In the genomic region with DNA sequence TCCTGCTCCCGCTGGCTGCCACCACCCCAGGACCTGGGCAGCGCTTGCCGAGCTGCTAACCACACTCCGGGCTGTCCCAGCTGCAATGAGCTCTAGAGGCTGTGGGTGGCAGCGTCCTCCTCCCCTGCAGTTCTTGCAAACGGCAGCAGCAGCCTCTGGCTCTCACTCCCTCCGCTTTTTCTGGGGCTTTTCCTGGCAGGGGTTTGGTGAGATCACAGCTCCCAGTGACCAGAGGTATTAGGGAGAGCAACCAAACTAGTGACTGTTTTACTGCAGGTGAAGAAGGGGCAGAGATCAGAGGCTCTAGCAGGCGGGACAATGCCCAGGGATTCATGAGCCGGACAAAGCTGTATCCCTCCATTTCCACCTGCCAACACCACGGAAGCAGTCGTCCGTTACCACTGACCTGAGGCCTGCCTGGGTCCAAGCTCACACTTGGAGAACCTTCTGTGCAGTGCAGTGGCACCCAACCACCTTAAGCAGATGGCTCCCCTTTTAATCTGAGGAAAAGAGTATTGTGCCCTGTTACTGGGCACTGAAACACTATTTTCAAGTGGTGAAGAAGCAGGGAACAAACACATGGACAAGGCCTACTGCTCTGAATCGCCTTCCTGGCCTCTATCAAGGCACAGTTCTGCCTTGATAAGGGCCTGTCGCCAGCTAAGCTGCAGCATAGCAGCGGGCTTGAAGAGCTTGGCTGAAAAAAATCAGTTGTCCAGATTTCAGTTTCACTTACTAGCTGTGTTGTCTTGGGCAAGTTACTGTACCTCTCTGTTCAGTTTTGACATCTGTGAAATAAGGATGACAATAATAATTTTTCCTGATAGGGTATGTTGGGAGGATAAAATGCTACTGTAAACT, we compare ENCODE assay signal across 9 cellular contexts. TPM values are rescaled to one million over a fixed set of nuclear protein-coding genes. Genes with fewer than 3 reads are reported as not detected.
DNase-seq lines count a peak whose midpoint lies in the region; ATAC-seq and TF ChIP-seq lines count a peak whose summit lies in the region.
"Had no signal": no experiment of that assay in that cellular context is flagged by ENCODE, and none has a peak within 500 bp of the region (broad histone marks: within the 10 kb centered on the region; RNA-seq: fewer than 3 reads in every experiment).

A gene (minus strand): TSS at position 87 of the 861 bp plus-strand sequence. CDS start 95 bp downstream, outside the sequence.

- intact Hi-C loops in stomach (cut with DNase I; ENCODE audit: low total_unique reads): no loop called here

- peak within 1 kb of the TSS; percentile 69 for H3K27ac Mint-ChIP-seq in neural progenitor cell

- TF ChIP-seq EP300 in stomach (IDR thresholded peaks at IDR 0.05): no peak

- no peak within 1 kb of the TSS for H3K9ac ChIP-seq in neural progenitor cell

- CTCF ChIA-PET in RWPE1 (lab: Yijun Ruan, JAX): interaction anchor here (0.5 to 1.3 kb wide), 7 partner anchors 8 to 1281 kb away, joined by 3 to 6 read pairs (median 3); no protein-coding TSS in a partner anchor

- H2AFZ ChIP-seq in neural progenitor cell (replicated peaks): peak within 1 kb of the TSS; percentile 69

- H3K27ac ChIP-seq in RWPE1 (no peak within 1 kb of the TSS), neural progenitor cell (no peak within 1 kb of the TSS), stomach (peak within 1 kb of the TSS in 2 of 5 donors; percentile 5 to 41)

- H3K4me3 ChIP-seq in foreskin fibroblast (ENCODE audit: low read depth in 1 of 2, low read length in 2 of 2) (no peak within 1 kb of the TSS), neural progenitor cell (peak within 1 kb of the TSS; percentile 18), stomach (peak within 1 kb of the TSS; percentile 3 to 27 (median 15))

- peaks cover 12% of the 10 kb centered on the region for H3K27me3 Mint-ChIP-seq in neural progenitor cell (ENCODE audit: insufficient read depth, low read depth)

- H3K4me3 Mint-ChIP-seq in neural progenitor cell: peak within 1 kb of the TSS; percentile 41

- H3K27me3 ChIP-seq in neural progenitor cell: peaks cover 24% of the 10 kb centered on the region
- peaks cover 0 to 11% (median 0%) of the 10 kb centered on the region in 3 donors for H3K27me3 ChIP-seq in stomach

- H4K20me1 ChIP-seq in neural progenitor cell (ENCODE audit: low read depth): no peaks in the 10 kb centered on the region

- H3K9me3 Mint-ChIP-seq in neural progenitor cell: no peaks in the 10 kb centered on the region

- 13 to 24% (median 22%) methylated on average over 15 of the region's 15 CpGs for WGBS in stomach, 5 donors

- ATAC-seq in GM21390 (IDR thresholded peaks at IDR 0.05; ENCODE audit: unreplicated experiment): peak; percentile 97

- POLR2A ChIA-PET in RWPE1 (lab: Yijun Ruan, JAX; ENCODE audit: low non-redundant PET): no interaction called here

- peaks cover 4% of the 10 kb centered on the region for H3K4me1 Mint-ChIP-seq in neural progenitor cell

- no peaks in the 10 kb centered on the region for H3K9me3 ChIP-seq in neural progenitor cell (ENCODE audit: low read depth)
- H3K9me3 ChIP-seq in stomach: no peaks in the 10 kb centered on the region

- DNase-seq in DMS 273 (lab: John Stamatoyannopoulos, UW; ENCODE audit: unreplicated experiment) (peak; percentile 79), HuH-7 (ENCODE audit: low spot score) (peak; percentile 80), RWPE1 (ENCODE audit: low spot score) (peak; percentile 57), foreskin fibroblast (peak; percentile 39 to 77), neural progenitor cell (ENCODE audit: low spot score) (peak; percentile 85), stomach (peak; percentile 82)
- DNase-seq in activated T-helper 9 cell treated with anti-CD3 and anti-CD28 coated beads, Interleukin-2, amount 50 U/mL, for 16 hours (ENCODE audit: low read depth): peak; percentile 50

- no peak for TF ChIP-seq POLR2A in stomach (IDR thresholded peaks at IDR 0.05)

- no peaks in the 10 kb centered on the region for H3K79me2 ChIP-seq in neural progenitor cell (ENCODE audit: low read depth)

- no peaks in the 10 kb centered on the region for H3F3A ChIP-seq in neural progenitor cell (ENCODE audit: low read depth)

- H3K4me2 ChIP-seq in neural progenitor cell: peak within 1 kb of the TSS; percentile 60

- H3K36me3 Mint-ChIP-seq in neural progenitor cell: no peaks in the 10 kb centered on the region

- H3K36me3 ChIP-seq in neural progenitor cell (no peaks in the 10 kb centered on the region), stomach (no peaks in the 10 kb centered on the region)

- TF ChIP-seq CTCF in RWPE1 (conservative IDR thresholded peaks at IDR 0.05; ENCODE audit: low read depth): peak; percentile 52
- TF ChIP-seq CTCF in foreskin fibroblast (IDR thresholded peaks at IDR 0.05; ENCODE audit: low read depth, low read length): peak; percentile 50
- TF ChIP-seq CTCF in neural progenitor cell (IDR thresholded peaks at IDR 0.05): peak; percentile 59
- peak in 4 of 7 experiments; percentile 20 to 44 (median 28) for TF ChIP-seq CTCF in stomach (IDR thresholded peaks at IDR 0.05)

- H3K4me1 ChIP-seq in neural progenitor cell (no peaks in the 10 kb centered on the region), stomach (peaks cover 8 to 14% (median 10%) of the 10 kb centered on the region in 4 donors)

RNA-seq across cellular contexts. Expression of the gene that starts here (rescaled TPM):
- total RNA-seq in neural progenitor cell (ENCODE audit: low replicate concordance) (not detected in 2 replicates), stomach (1 to 10 TPM in 2 of 5 donors, under 1 TPM in 1, not detected in 2; 0.87 to 4.8 (median 1.2) TPM)
- 1 to 10 TPM in 1 of 3 donors, under 1 TPM in 2; 0.06 to 2.6 (median 0.53) TPM for polyA plus RNA-seq in stomach
- total RNA-seq: frontal cortex had no signal

Comparison
In these comparisons a context has a peak if more than half of its experiments do, and no peak if none do; other contexts are left out.
1. Peak in DNase-seq, H3K4me3 ChIP-seq and H3K4me2 ChIP-seq in neural progenitor cell; RNA of the gene not detected or under 1 TPM.
2. H3K4me3 ChIP-seq: peak in stomach (4 of 4); none in foreskin fibroblast (0 of 2).
3. Peak in every context shown above with its lines, with median percentiles within 50 percentile points of each other: DNase-seq and CTCF ChIP-seq.